Comparison of ENCODE assay signal across 13 cellular contexts in the genomic region with DNA sequence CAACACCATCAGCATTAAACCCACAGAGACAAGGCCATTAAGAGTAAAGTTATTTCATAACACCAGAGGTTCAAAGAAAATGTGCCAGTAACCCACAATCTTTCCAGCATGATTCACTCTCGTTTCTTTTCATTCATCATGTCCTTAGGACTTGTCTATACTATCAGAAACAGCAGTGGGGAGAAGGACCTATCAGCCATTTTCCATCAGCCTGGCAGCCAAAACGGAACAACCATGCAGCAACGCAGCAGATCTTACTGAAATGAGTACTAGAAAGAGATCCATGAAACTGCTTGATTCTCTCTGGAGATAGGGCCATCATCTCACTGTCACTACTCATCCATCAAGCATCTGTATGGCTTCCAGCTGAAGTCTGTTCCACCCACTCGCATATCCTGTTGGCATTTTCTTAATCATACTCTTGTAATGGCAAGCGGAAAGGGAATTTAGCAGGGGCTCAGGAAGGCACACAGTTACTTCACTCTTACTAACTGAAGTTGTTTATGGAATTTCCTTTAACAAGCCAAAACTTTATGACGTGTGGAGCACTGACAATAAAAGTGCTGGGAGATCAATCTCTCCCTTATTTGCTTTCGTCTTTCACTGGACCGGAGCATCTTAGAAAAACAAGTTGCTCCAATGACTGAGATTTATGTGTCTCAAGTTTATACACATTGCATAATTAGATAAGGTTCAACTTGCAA.
DNase-seq lines count a peak whose midpoint lies in the region; ATAC-seq and TF ChIP-seq lines count a peak whose summit lies in the region.
"Had no signal": no experiment of that assay in that cellular context is flagged by ENCODE, and none has a peak within 500 bp of the region (broad histone marks: within the 10 kb centered on the region; RNA-seq: fewer than 3 reads in every experiment).

No MANE protein-coding gene starts in this region.

- H3K4me3 ChIP-seq in thyroid gland (replicated peaks in 1 of 3) (no peak overlapping the region), esophagus squamous epithelium (no peak overlapping the region)
- H3K4me3 ChIP-seq: heart right ventricle had no signal

- peak; percentile 49 for DNase-seq in stimulated activated CD4-positive, alpha-beta T cell treated with anti-CD3 and anti-CD28 coated beads, Interleukin-15, amount 100 ng/mL, for 24 hours
- no peak for DNase-seq in stimulated activated CD4-positive, alpha-beta T cell treated with anti-CD3 and anti-CD28 coated beads, Interleukin-4, amount 100 ng/mL, for 4 hours
- DNase-seq in activated T-cell treated with anti-CD3 and anti-CD28 coated beads, Interleukin-2, amount 50 U/mL, for 4 hours, result no peak
- DNase-seq in iris pigment epithelial cell (ENCODE audit: low read depth) (peak; percentile 90), thyroid gland (no peak), esophagus squamous epithelium (lab: John Stamatoyannopoulos, UW) (no peak), GM10248 (ENCODE audit: extremely low spot score) (no peak), DMS53 treated with DMSO at 0.1 percent for 48 hours (lab: John Stamatoyannopoulos, UW; ENCODE audit: unreplicated experiment) (no peak)
- DNase-seq: amygdala, heart right ventricle, naive B cell, NCI-H1092 treated with DMSO at 0.1 percent for 48 hours, OCI-M1 had no signal

- no peak overlapping the region for H3K4me3 Mint-ChIP-seq in activated T-cell treated with anti-CD3 and anti-CD28 coated beads, Interleukin-2, amount 50 U/mL, for 4 hours

- H3K9me3 Mint-ChIP-seq in activated T-cell treated with anti-CD3 and anti-CD28 coated beads, Interleukin-2, amount 50 U/mL, for 4 hours, result no peaks in the 10 kb centered on the region
- H3K9me3 Mint-ChIP-seq: naive B cell had no signal

- peak overlapping the region; percentile 77 to 89 (median 86) for H3K27ac ChIP-seq in thyroid gland
- H3K27ac ChIP-seq in esophagus squamous epithelium, result no peak overlapping the region
- H3K27ac ChIP-seq: heart right ventricle had no signal

- no peaks in the 10 kb centered on the region for H3K9me3 ChIP-seq in thyroid gland
- H3K9me3 ChIP-seq in esophagus squamous epithelium, result no peaks in the 10 kb centered on the region
- H3K9me3 ChIP-seq: heart right ventricle had no signal

- POLR2A ChIA-PET in GM10248 (lab: Yijun Ruan, JAX), result no interaction called here

- H3K36me3 Mint-ChIP-seq in activated T-cell treated with anti-CD3 and anti-CD28 coated beads, Interleukin-2, amount 50 U/mL, for 4 hours (ENCODE audit: insufficient read depth), result peaks cover 9% of the 10 kb centered on the region

- 75 to 78% methylated on average over 8 of the region's 8 CpGs for WGBS in thyroid gland, 2 donors
- 59% methylated on average over 8 of the region's 8 CpGs for WGBS in esophagus squamous epithelium, 2 donors

- H3K4me1 ChIP-seq in thyroid gland, result peaks cover 10 to 18% of the 10 kb centered on the region in 2 donors
- no peaks in the 10 kb centered on the region for H3K4me1 ChIP-seq in esophagus squamous epithelium

- H3K27me3 ChIP-seq in thyroid gland (no peaks in the 10 kb centered on the region), esophagus squamous epithelium (no peaks in the 10 kb centered on the region)
- H3K27me3 ChIP-seq: heart right ventricle had no signal

- H3K27me3 Mint-ChIP-seq in activated T-cell treated with anti-CD3 and anti-CD28 coated beads, Interleukin-2, amount 50 U/mL, for 4 hours (ENCODE audit: low read depth), result no peaks in the 10 kb centered on the region
- H3K27me3 Mint-ChIP-seq: naive B cell had no signal

- ATAC-seq in activated T-cell treated with anti-CD3 and anti-CD28 coated beads, Interleukin-2, amount 50 U/mL, for 4 hours, result peak; percentile 43 to 69

- TF ChIP-seq POLR2A in thyroid gland (IDR thresholded peaks at IDR 0.05) (no peak), esophagus squamous epithelium (IDR thresholded peaks at IDR 0.05) (no peak)

- intact Hi-C loops in thyroid gland (cut with DNase I), result no loop called here
- intact Hi-C loops in esophagus squamous epithelium (cut with DNase I), result no loop called here

- H3K4me1 Mint-ChIP-seq in activated T-cell treated with anti-CD3 and anti-CD28 coated beads, Interleukin-2, amount 50 U/mL, for 4 hours (ENCODE audit: low read depth), result peaks cover 36% of the 10 kb centered on the region

- TF ChIP-seq CTCF in thyroid gland (IDR thresholded peaks at IDR 0.05) (no peak), esophagus squamous epithelium (IDR thresholded peaks at IDR 0.05) (no peak), GM10248 (IDR thresholded peaks at IDR 0.05; ENCODE audit: control extremely low read depth, extremely low read depth, low read depth, missing control alignments) (no peak)

- CTCF ChIA-PET in GM10248 (lab: Yijun Ruan, JAX), result interaction anchor here (1.5 kb wide), 1 partner anchor 16 kb away, joined by 3 read pairs; no protein-coding TSS in a partner anchor

- no peaks in the 10 kb centered on the region for H3K36me3 ChIP-seq in thyroid gland
- no peaks in the 10 kb centered on the region for H3K36me3 ChIP-seq in esophagus squamous epithelium

Comparison
In these comparisons a context has a peak if more than half of its experiments do, and no peak if none do; other contexts are left out.
1. DNase-seq: peak in stimulated activated CD4-positive, alpha-beta T cell treated with anti-CD3 and anti-CD28 coated beads, Interleukin-15, amount 100 ng/mL, for 24 hours (single experiment) and iris pigment epithelial cell (single experiment); none in stimulated activated CD4-positive, alpha-beta T cell treated with anti-CD3 and anti-CD28 coated beads, Interleukin-4, amount 100 ng/mL, for 4 hours (0 of 2), activated T-cell treated with anti-CD3 and anti-CD28 coated beads, Interleukin-2, amount 50 U/mL, for 4 hours (single experiment), thyroid gland (0 of 2), esophagus squamous epithelium (single experiment), GM10248 (single experiment) and DMS53 treated with DMSO at 0.1 percent for 48 hours (single experiment).
2. H3K27ac ChIP-seq: peak in thyroid gland (3 of 3); none in esophagus squamous epithelium (0 of 4).